ENCODE assay signal across 24 cellular contexts in the genomic region with DNA sequence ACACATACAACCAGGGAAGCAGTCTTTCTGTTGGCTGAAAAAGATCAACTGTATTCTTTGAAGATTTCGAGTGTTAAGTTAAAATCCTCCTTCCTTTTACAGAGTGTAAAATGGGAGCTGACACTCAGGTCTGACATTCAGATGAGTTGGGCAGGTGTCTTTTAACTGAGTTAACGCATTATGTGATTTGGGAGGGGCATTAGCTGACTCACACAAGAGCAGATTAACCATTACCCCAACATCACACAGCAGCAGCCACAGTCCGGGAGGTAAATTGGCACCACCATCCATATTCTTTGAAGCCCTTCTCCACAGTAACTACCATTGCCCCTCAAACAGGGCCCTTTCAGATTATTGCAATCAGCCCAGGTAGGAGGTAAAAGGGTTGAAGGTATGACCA. TPM values are rescaled to one million over a fixed set of nuclear protein-coding genes. Genes with fewer than 3 reads are reported as not detected.
DNase-seq lines count a peak whose midpoint lies in the region; ATAC-seq, FAIRE-seq and TF ChIP-seq lines count a peak whose summit lies in the region.
"Had no signal": no experiment of that assay in that cellular context is flagged by ENCODE, and none has a peak within 500 bp of the region (broad histone marks: within the 10 kb centered on the region; RNA-seq: fewer than 3 reads in every experiment).

No MANE protein-coding gene starts in this region.

- POLR2A ChIA-PET in HepG2 (lab: Yijun Ruan, JAX), result interaction anchor here (0.9 to 1.6 kb wide), 4 partner anchors 15 to 84 kb away, joined by 3 to 9 read pairs (median 4); a partner anchor contains a TSS
- POLR2A ChIA-PET in naive thymus-derived CD4-positive, alpha-beta T cell (lab: Charles Lee), result interaction anchor here (0.9 kb wide), 1 partner anchor 26 kb away, joined by 3 read pairs; no protein-coding TSS in a partner anchor

- H3K36me3 ChIP-seq in endocrine pancreas (ENCODE audit: control insufficient read depth, insufficient read depth, low read length), result no peaks in the 10 kb centered on the region
- H3K36me3 ChIP-seq in HepG2 (replicated peaks in 1 of 2; ENCODE audit: control insufficient read depth in 1 of 2, insufficient read depth in 2 of 2, low read length in 2 of 2), result no peaks in the 10 kb centered on the region
- no peaks in the 10 kb centered on the region for H3K36me3 ChIP-seq in naive thymus-derived CD4-positive, alpha-beta T cell (ENCODE audit: control insufficient read depth in 2 of 3, insufficient read depth in 3 of 3, low read length in 3 of 3)
- H3K36me3 ChIP-seq: BE2C had no signal

- H3K27ac ChIP-seq in HepG2 (ENCODE audit: extremely low read length, insufficient read depth, low read length), result peak overlapping the region; percentile 5
- H3K27ac ChIP-seq in naive thymus-derived CD4-positive, alpha-beta T cell (ENCODE audit: low read depth, low read length), result no peak overlapping the region
- H3K27ac ChIP-seq: tibial artery had no signal

- intact Hi-C loops in HepG2 (cut with micrococcal nuclease; ENCODE audit: unreplicated experiment), result no loop called here
- intact Hi-C loops in naive thymus-derived CD4-positive, alpha-beta T cell (cut with micrococcal nuclease), result no loop called here

- H2AFZ ChIP-seq in HepG2 (ENCODE audit: low read length), result no peak overlapping the region

- H3K4me1 Mint-ChIP-seq in naive thymus-derived CD4-positive, alpha-beta T cell, result peaks cover 0 to 25% (median 14%) of the 10 kb centered on the region in 7 donors

- H3K4me3 ChIP-seq in endocrine pancreas (ENCODE audit: control insufficient read depth, insufficient read depth, low read length) (peak overlapping the region; percentile 6), HepG2 (replicated peaks in 1 of 3; ENCODE audit: insufficient read depth in 1 of 3, low read depth in 2 of 3, low read length in 3 of 3) (peak overlapping the region in 1 of 3 experiments; percentile 42; a peak in 1 of 6 replicates)
- H3K4me3 ChIP-seq in naive thymus-derived CD4-positive, alpha-beta T cell (ENCODE audit: low read length), result no peak overlapping the region
- H3K4me3 ChIP-seq: tibial artery had no signal

- TF ChIP-seq EP300 in HepG2 (IDR thresholded peaks at IDR 0.05; ENCODE audit: low read depth in 2 of 2, low read length in 2 of 2) (0 out of 4 replicates have a peak, but pooled peaks of 1 of the 2 experiments have one; percentile 5), HepG2 (CRISPR knock-in tag; IDR thresholded peaks at IDR 0.05; ENCODE audit: borderline replicate concordance) (no peak)

- 0% methylated on average over 3 of the region's 3 CpGs for WGBS in HepG2 (ENCODE audit: low lambda C conversion rate)

- no peak overlapping the region for H3K4me3 Mint-ChIP-seq in naive thymus-derived CD4-positive, alpha-beta T cell
- H3K4me3 Mint-ChIP-seq: activated CD4-positive, alpha-beta T cell treated with anti-CD3 and anti-CD28 coated beads for 36 hours; dendritic cell treated with granulocyte-macrophage colony-stimulating factor and Interleukin-4, amounts not matched to agents 40 ng/mL and 50 ng/mL, for 4 days; stimulated activated naive B cell treated with anti-CD40 and anti-IgM and Interleukin-4, amounts not matched to agents 10 μg/mL and 1 μg/mL and 100 μg/mL, for 72 hours had no signal

- peak overlapping the region; percentile 79 for H3K4me2 ChIP-seq in HepG2 (ENCODE audit: low read depth, low read length)

- no peaks in the 10 kb centered on the region for H3K9me3 ChIP-seq in endocrine pancreas (ENCODE audit: control insufficient read depth, low read length)
- H3K9me3 ChIP-seq in HepG2 (ENCODE audit: low read length), result no peaks in the 10 kb centered on the region
- H3K9me3 ChIP-seq in naive thymus-derived CD4-positive, alpha-beta T cell (ENCODE audit: control insufficient read depth in 2 of 3, low read length in 3 of 3), result no peaks in the 10 kb centered on the region
- H3K9me3 ChIP-seq: BE2C, tibial artery had no signal

- TF ChIP-seq RAD21 in HepG2 (CRISPR knock-in tag; IDR thresholded peaks at IDR 0.05), result no peak

- ATAC-seq in HepG2, result peak; percentile 63
- no peak for ATAC-seq in naive thymus-derived CD4-positive, alpha-beta T cell
- ATAC-seq: activated CD4-positive, alpha-beta T cell treated with anti-CD3 and anti-CD28 coated beads for 36 hours; right cardiac atrium; Right ventricle myocardium inferior; stimulated activated naive B cell treated with anti-CD40 and anti-IgM and Interleukin-4, amounts not matched to agents 10 μg/mL and 1 μg/mL and 100 μg/mL, for 72 hours had no signal

- H4K20me1 ChIP-seq in HepG2 (ENCODE audit: insufficient read depth, low read length), result no peaks in the 10 kb centered on the region

- CTCF ChIA-PET in HepG2 (lab: Yijun Ruan, JAX; ENCODE audit: low intra/inter-chr PET ratio, low total read pairs), result no interaction called here
- CTCF ChIA-PET in naive thymus-derived CD4-positive, alpha-beta T cell (lab: Charles Lee), result interaction anchor here (0.6 kb wide), 1 partner anchor 159 kb away, joined by 3 read pairs; no protein-coding TSS in a partner anchor

- H3K9ac ChIP-seq in endocrine pancreas (ENCODE audit: control insufficient read depth, insufficient read depth, low read length) (no peak overlapping the region), HepG2 (ENCODE audit: insufficient read depth, low read depth, low read length) (peak overlapping the region; percentile 26)

- peaks cover 0 to 8% (median 4%) of the 10 kb centered on the region in 5 donors for H3K36me3 Mint-ChIP-seq in naive thymus-derived CD4-positive, alpha-beta T cell
- H3K36me3 Mint-ChIP-seq: stimulated activated naive B cell treated with anti-CD40 and anti-IgM and Interleukin-4, amounts not matched to agents 10 μg/mL and 1 μg/mL and 100 μg/mL, for 72 hours had no signal

- H3K79me2 ChIP-seq in HepG2 (ENCODE audit: insufficient read depth, low read length), result no peaks in the 10 kb centered on the region

- H3K4me1 ChIP-seq in endocrine pancreas (ENCODE audit: control insufficient read depth, insufficient read depth, low read length) (peaks cover 16% of the 10 kb centered on the region), HepG2 (ENCODE audit: insufficient read depth, low read length) (peaks cover 50% of the 10 kb centered on the region)
- no peaks in the 10 kb centered on the region for H3K4me1 ChIP-seq in naive thymus-derived CD4-positive, alpha-beta T cell (ENCODE audit: control insufficient read depth in 2 of 2, insufficient read depth in 2 of 2, low read length in 2 of 2)
- H3K4me1 ChIP-seq: BE2C had no signal

- H3K27me3 Mint-ChIP-seq in naive thymus-derived CD4-positive, alpha-beta T cell, result peaks cover 0 to 9% (median 0%) of the 10 kb centered on the region in 5 donors
- H3K27me3 Mint-ChIP-seq: activated CD4-positive, alpha-beta T cell treated with anti-CD3 and anti-CD28 coated beads for 36 hours; dendritic cell treated with granulocyte-macrophage colony-stimulating factor and Interleukin-4, amounts not matched to agents 40 ng/mL and 50 ng/mL, for 4 days; stimulated activated naive B cell treated with anti-CD40 and anti-IgM and Interleukin-4, amounts not matched to agents 10 μg/mL and 1 μg/mL and 100 μg/mL, for 72 hours had no signal

- BruUV-seq in HepG2 (replicated peaks; lab: Mats Ljungman, UMichigan), result no TSS peak

- H3K9me3 Mint-ChIP-seq in naive thymus-derived CD4-positive, alpha-beta T cell, result peaks cover 0 to 4% (median 0%) of the 10 kb centered on the region in 11 donors
- H3K9me3 Mint-ChIP-seq: dendritic cell treated with granulocyte-macrophage colony-stimulating factor and Interleukin-4, amounts not matched to agents 40 ng/mL and 50 ng/mL, for 4 days had no signal

- no peak for TF ChIP-seq POLR2A in HepG2 (IDR thresholded peaks at IDR 0.05; ENCODE audit: insufficient read depth in 1 of 2, low read depth in 2 of 2, low read length in 2 of 2)

- no peak for TF ChIP-seq CTCF in HepG2 (CRISPR knock-in tag; IDR thresholded peaks at IDR 0.05)

- in situ Hi-C loops in HepG2 (cut with HindIII; ENCODE audit: extremely low pct_ligation_motif_present, low pct_unique_long_range_greater_than_20kb), result no loop called here

- H3K27me3 ChIP-seq in endocrine pancreas (ENCODE audit: control insufficient read depth, insufficient read depth, low read length) (no peaks in the 10 kb centered on the region), HepG2 (ENCODE audit: control insufficient read depth in 1 of 2, insufficient read depth in 2 of 2, low read length in 2 of 2) (no peaks in the 10 kb centered on the region)
- no peaks in the 10 kb centered on the region for H3K27me3 ChIP-seq in naive thymus-derived CD4-positive, alpha-beta T cell (ENCODE audit: control insufficient read depth in 2 of 2, insufficient read depth in 2 of 2, low read length in 2 of 2)
- H3K27me3 ChIP-seq: BE2C, tibial artery had no signal

- H3K27ac Mint-ChIP-seq in naive thymus-derived CD4-positive, alpha-beta T cell, result peak overlapping the region in 1 of 9 donors; percentile 23
- H3K27ac Mint-ChIP-seq: activated CD4-positive, alpha-beta T cell treated with anti-CD3 and anti-CD28 coated beads for 36 hours; dendritic cell treated with granulocyte-macrophage colony-stimulating factor and Interleukin-4, amounts not matched to agents 40 ng/mL and 50 ng/mL, for 4 days; stimulated activated naive B cell treated with anti-CD40 and anti-IgM and Interleukin-4, amounts not matched to agents 10 μg/mL and 1 μg/mL and 100 μg/mL, for 72 hours had no signal

- DNase-seq in NCI-H526 (lab: John Stamatoyannopoulos, UW) (peak; percentile 27 to 48), NCI-H526 treated with DMSO at 0.1 percent for 48 hours (lab: John Stamatoyannopoulos, UW) (no peak), HepG2 (ENCODE audit: low spot score) (peak; percentile 65), ureter (ENCODE audit: low spot score) (peak; percentile 31), occipital lobe (lab: John Stamatoyannopoulos, UW) (no peak), pons (ENCODE audit: low spot score) (no peak)
- DNase-seq in naive thymus-derived CD4-positive, alpha-beta T cell, result no peak
- DNase-seq: 8988T; activated CD4-positive, alpha-beta T cell treated with anti-CD3 and anti-CD28 coated beads for 36 hours; activated CD8-positive, alpha-beta memory T cell treated with anti-CD3 and anti-CD28 coated beads, Interleukin-2, amount 50 U/mL, for 4 hours; BE2C; foreskin melanocyte; H7; NCI-H1436 treated with DMSO at 0.1 percent for 48 hours; NCI-H345; right cardiac atrium; stimulated activated naive B cell treated with anti-CD40 and anti-IgM and Interleukin-4, amounts not matched to agents 10 μg/mL and 1 μg/mL and 100 μg/mL, for 72 hours; SW 1271; tibial artery had no signal

- peak; percentile 44 for FAIRE-seq in HepG2 (lab: Jason Lieb, UNC)
- FAIRE-seq: endothelial cell of umbilical vein, GM12891 had no signal

RNA-seq across cellular contexts. Expression of a gene that starts 15.8 kb away (rescaled TPM):
- total RNA-seq in HepG2 (2016; rRNA removed; fragmentation: Illumina TruSeq; extraction: Trizol), result 42.4 and 56.1 TPM in 2 replicates
- 2.9 and 4.1 TPM in 2 replicates for total RNA-seq in HepG2 (2016; cell fraction: cytosol; rRNA removed; fragmentation: Illumina TruSeq; extraction: Trizol; ENCODE audit: low read depth)
- 41.5 and 53.4 TPM in 2 replicates for total RNA-seq in HepG2 (2016; cell fraction: insoluble cytoplasmic fraction; rRNA removed; fragmentation: Illumina TruSeq; extraction: Trizol)
- 15.3 and 15.6 TPM in 2 replicates for total RNA-seq in HepG2 (2016; cell fraction: membrane; rRNA removed; fragmentation: Illumina TruSeq; extraction: Trizol)
- 33.8 and 39.0 TPM in 2 replicates for total RNA-seq in HepG2 (2016; cell fraction: nucleus; rRNA removed; fragmentation: Illumina TruSeq; extraction: Trizol)
- polyA plus RNA-seq in HepG2 (2011; rRNA removed), result 23.9 and 24.5 TPM in 2 replicates
- polyA plus RNA-seq in HepG2 (2011; cell fraction: cytosol; rRNA removed), result 18.5 and 23.4 TPM in 2 replicates
- polyA plus RNA-seq in HepG2 (2011; cell fraction: nucleus; rRNA removed), result 36.4 and 45.4 TPM in 2 replicates
- polyA plus RNA-seq in HepG2 (2012), result 29.6 and 32.4 TPM in 2 replicates
- polyA plus RNA-seq in HepG2 (2016; cell fraction: cytosol; fragmentation: Illumina TruSeq; extraction: Trizol; ENCODE audit: low read depth), result 1.1 and 1.5 TPM in 2 replicates
- 43.4 and 45.7 TPM in 2 replicates for polyA plus RNA-seq in HepG2 (2016; cell fraction: insoluble cytoplasmic fraction; fragmentation: Illumina TruSeq; extraction: Trizol; ENCODE audit: low read depth)
- 6.5 and 6.8 TPM in 2 replicates for polyA plus RNA-seq in HepG2 (2016; cell fraction: membrane; fragmentation: Illumina TruSeq; extraction: Trizol; ENCODE audit: low read depth)
- 26.3 and 30.9 TPM in 2 replicates for polyA plus RNA-seq in HepG2 (2016; cell fraction: nucleus; fragmentation: Illumina TruSeq; extraction: Trizol; ENCODE audit: insufficient read depth, low read depth)
- polyA minus RNA-seq in HepG2 (2011; rRNA and poly(A)+ RNA removed; ENCODE audit: low replicate concordance), result 45.7 and 51.7 TPM in 2 replicates
- polyA minus RNA-seq in HepG2 (2011; cell fraction: cytosol; rRNA and poly(A)+ RNA removed), result 37.3 and 37.5 TPM in 2 replicates
- 70.8 and 76.0 TPM in 2 replicates for polyA minus RNA-seq in HepG2 (2011; cell fraction: nucleus; rRNA and poly(A)+ RNA removed)
- total RNA-seq in ureter, result 116 TPM
- total RNA-seq in occipital lobe, result 56.0 TPM
- total RNA-seq in naive thymus-derived CD4-positive, alpha-beta T cell, result 100 to 1,000 TPM; 210 to 365 (median 265) TPM
- polyA plus RNA-seq in naive thymus-derived CD4-positive, alpha-beta T cell, result 100 to 1,000 TPM; 197 to 288 TPM

Comparison
In these comparisons a context has a peak if more than half of its experiments do, and no peak if none do; other contexts are left out.
1. DNase-seq: peak in NCI-H526 (2 of 2), HepG2 (single experiment) and ureter (single experiment); none in NCI-H526 treated with DMSO at 0.1 percent for 48 hours (single experiment), occipital lobe (single experiment), pons (single experiment) and naive thymus-derived CD4-positive, alpha-beta T cell (0 of 9).